ENCODE assay signal across 19 cellular contexts in the genomic region with DNA sequence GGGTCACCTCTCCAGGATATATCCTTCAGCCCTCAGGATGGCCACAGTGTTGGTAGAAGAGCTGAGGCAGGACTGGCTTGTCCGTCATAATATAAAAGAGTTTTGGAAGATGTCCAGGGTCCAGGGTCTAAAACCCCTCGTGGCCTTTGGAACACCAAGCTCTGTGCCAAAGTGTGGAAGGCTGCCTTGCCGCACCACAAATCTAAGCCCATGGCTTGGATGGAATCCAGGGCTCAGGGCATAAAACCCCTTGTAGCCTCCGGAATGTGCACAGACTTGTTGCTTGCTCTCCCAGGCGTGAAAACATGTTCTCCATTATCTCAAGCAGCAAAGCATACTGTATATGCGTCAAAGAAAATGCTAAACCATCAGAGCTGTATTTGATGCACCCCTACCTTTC. TPM values are rescaled to one million over a fixed set of nuclear protein-coding genes. Genes with fewer than 3 reads are reported as not detected.
A peak's percentile ranks its signal among the peaks of the same experiment; 100 is the strongest.
DNase-seq lines count a peak whose midpoint lies in the region; ATAC-seq, FAIRE-seq and TF ChIP-seq lines count a peak whose summit lies in the region.
"Had no signal": no experiment of that assay in that cellular context is flagged by ENCODE, and none has a peak within 500 bp of the region (broad histone marks: within the 10 kb centered on the region; RNA-seq: fewer than 3 reads in every experiment).

No MANE protein-coding gene starts in this region.

- no peak for TF ChIP-seq POLR2A in right lobe of liver (IDR thresholded peaks at IDR 0.05)
- no peak for TF ChIP-seq POLR2A in tibial nerve (IDR thresholded peaks at IDR 0.05)

- WGBS in right lobe of liver (ENCODE audit: insufficient coverage, low coverage, low lambda C conversion rate, missing lambda C conversion rate) = 28% methylated on average over 4 of the region's 6 CpGs
- 78 to 86% methylated on average over 6 of the region's 6 CpGs for WGBS in tibial nerve, 2 donors

- ATAC-seq in right lobe of liver = peak; percentile 42 to 89 (median 69)
- ATAC-seq: GM23338 had no signal

- H3K9me3 ChIP-seq in right lobe of liver = peaks cover 0 to 4% (median 0%) of the 10 kb centered on the region in 4 donors
- peaks cover 0 to 40% (median 8%) of the 10 kb centered on the region in 4 donors for H3K9me3 ChIP-seq in tibial nerve
- H3K9me3 ChIP-seq: SJSA1 had no signal

- no peaks in the 10 kb centered on the region for H3K36me3 ChIP-seq in right lobe of liver
- no peaks in the 10 kb centered on the region for H3K36me3 ChIP-seq in tibial nerve
- H3K36me3 ChIP-seq: Peyer's patch, SJSA1 had no signal

- no peak for TF ChIP-seq CTCF in epithelial cell of proximal tubule (conservative IDR thresholded peaks at IDR 0.05; ENCODE audit: low read depth, low read length)
- TF ChIP-seq CTCF in right lobe of liver (IDR thresholded peaks at IDR 0.05) = no peak
- no peak for TF ChIP-seq CTCF in tibial nerve (IDR thresholded peaks at IDR 0.05)

- H3K4me1 ChIP-seq in right lobe of liver (peaks cover 0 to 14% (median 6%) of the 10 kb centered on the region in 4 donors), tibial nerve (peaks cover 0 to 5% (median 0%) of the 10 kb centered on the region in 4 donors)
- H3K4me1 ChIP-seq: Peyer's patch, SJSA1 had no signal

- intact Hi-C loops in right lobe of liver (cut with DNase I) = no loop called here

- no peak for FAIRE-seq in frontal cortex (lab: Jason Lieb, UNC)

- DNase-seq in DMS79 treated with DMSO at 0.1 percent for 48 hours (lab: John Stamatoyannopoulos, UW) = peak; percentile 45
- DNase-seq in NCI-H1105 treated with DMSO at 0.1 percent for 48 hours (lab: John Stamatoyannopoulos, UW) = peak; percentile 54
- peak; percentile 32 for DNase-seq in epithelial cell of proximal tubule (ENCODE audit: low read depth)
- DNase-seq in right lobe of liver = peak in 1 of 3 donors; percentile 79
- DNase-seq in frontal cortex (ENCODE audit: low spot score in 2 of 2) = no peak
- DNase-seq in tibial nerve (ENCODE audit: low spot score in 2 of 2) = no peak
- DNase-seq in HK-2 (ENCODE audit: unreplicated experiment) = no peak
- DNase-seq: DND-41; HCEC 1CT; MM.1S; NCI-H1092; NCI-H187; NCI-H446 treated with DMSO at 0.1 percent for 48 hours; NCI-H69; NK-92 treated with Interleukin-12 subunit alpha and Interleukin-12 subunit beta, amount 100 ng/mL, for 24 hours had no signal

- H3K4me3 ChIP-seq in epithelial cell of proximal tubule (ENCODE audit: low read depth, low read length) = no peak overlapping the region
- H3K4me3 ChIP-seq in right lobe of liver = peak overlapping the region in 1 of 3 donors; percentile 16
- no peak overlapping the region for H3K4me3 ChIP-seq in tibial nerve
- H3K4me3 ChIP-seq: GM23338, Peyer's patch, SJSA1 had no signal

- H3K27me3 ChIP-seq in right lobe of liver = no peaks in the 10 kb centered on the region
- no peaks in the 10 kb centered on the region for H3K27me3 ChIP-seq in tibial nerve
- H3K27me3 ChIP-seq: Peyer's patch, SJSA1 had no signal

- H3K27ac ChIP-seq in right lobe of liver (peak overlapping the region in 1 of 3 donors; percentile 50), tibial nerve (no peak overlapping the region)
- H3K27ac ChIP-seq: C4-2B, Peyer's patch, SJSA1 had no signal

- no peak for TF ChIP-seq EP300 in tibial nerve (IDR thresholded peaks at IDR 0.05)

RNA-seq across cellular contexts. Expression of a gene that starts 46.7 kb away (rescaled TPM):
- total RNA-seq in epithelial cell of proximal tubule (58.5 and 155 TPM in 2 replicates), right lobe of liver (100 to 1,000 TPM in 1 of 6 experiments, 10 to 100 TPM in 5; 23.2 to 122 (median 32.6) TPM), frontal cortex (11.8 TPM), tibial nerve (10 to 100 TPM; 42.9 to 49.4 (median 47.8) TPM)

Comparison
In these comparisons a context has a peak if more than half of its experiments do, and no peak if none do; other contexts are left out.
1. DNase-seq: peak in DMS79 treated with DMSO at 0.1 percent for 48 hours (single experiment), NCI-H1105 treated with DMSO at 0.1 percent for 48 hours (single experiment) and epithelial cell of proximal tubule (single experiment); none in frontal cortex (0 of 2), tibial nerve (0 of 2) and HK-2 (single experiment).